ENCODE assay signal across 28 cellular contexts in the genomic region with DNA sequence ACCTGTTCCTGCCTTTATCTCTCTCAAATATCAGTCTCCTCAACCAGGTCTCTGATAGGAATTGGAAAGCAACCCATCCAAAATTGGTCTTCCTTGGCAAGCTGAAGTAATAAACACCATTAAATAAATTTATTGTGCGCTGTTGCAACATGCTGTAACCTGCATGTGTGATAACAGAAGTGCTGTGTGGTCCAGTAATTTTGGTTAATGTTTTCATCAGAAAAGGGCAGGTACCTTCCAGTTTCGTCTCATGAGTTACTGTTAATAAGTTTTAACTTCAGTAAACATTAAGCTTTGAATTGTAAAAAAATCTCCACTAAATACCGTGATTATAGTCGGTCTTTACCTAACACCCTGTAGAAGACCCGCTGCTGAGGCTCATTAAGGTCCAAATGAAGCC.
"Had no signal": no experiment of that assay in that cellular context is flagged by ENCODE, and none has a peak within 500 bp of the region (broad histone marks: within the 10 kb centered on the region; RNA-seq: fewer than 3 reads in every experiment).

No MANE protein-coding gene starts in this region.

- DNase-seq: heart right ventricle; hippocampal formation; left ventricle myocardium inferior; mesendoderm; naive B cell; natural killer cell; nephron progenitor cell; occipital lobe; psoas muscle; right lobe of liver; stimulated activated CD4-positive, alpha-beta T cell treated with anti-CD3 and anti-CD28 coated beads, Interleukin-1b, Interleukin-23, amount 100 ng/mL, for 48 hours; stimulated activated CD4-positive, alpha-beta T cell treated with anti-CD3 and anti-CD28 coated beads, Interleukin-2, amount 100 ng/mL, for 48 hours; stimulated activated CD4-positive, alpha-beta T cell treated with anti-CD3 and anti-CD28 coated beads, Interleukin-4, amount 100 ng/mL, for 4 hours; stimulated activated CD8-positive, alpha-beta memory T cell treated with anti-CD3 and anti-CD28 coated beads, Interleukin-4, amount 100 ng/mL, for 48 hours; stimulated activated naive CD4-positive, alpha-beta T cell treated with Interleukin-2 at 50 U/mL for 16 hours; stimulated activated naive CD8-positive, alpha-beta T cell treated with anti-CD3 and anti-CD28 coated beads, Interleukin-15, amount 100 ng/mL, for 72 hours; substantia nigra; transverse colon; upper lobe of left lung had no signal

- H3K4me3 ChIP-seq: heart right ventricle, left ventricle myocardium inferior, lung, neural progenitor cell, psoas muscle, right atrium auricular region, right lobe of liver, smooth muscle cell, transverse colon, upper lobe of left lung had no signal

- H3K27ac Mint-ChIP-seq: natural killer cell; neural progenitor cell; stimulated activated memory B cell treated with anti-CD40 and anti-IgM and Interleukin-4, amounts not matched to agents 10 μg/mL and 1 μg/mL and 100 μg/mL, for 72 hours; stimulated activated naive CD8-positive, alpha-beta T cell treated with anti-CD3 and anti-CD28 coated beads, Interleukin-15, amount 100 ng/mL, for 72 hours had no signal

- H3K79me2 ChIP-seq: parathyroid adenoma had no signal

- ATAC-seq: heart right ventricle; natural killer cell; psoas muscle; right lobe of liver; stimulated activated memory B cell treated with anti-CD40 and anti-IgM and Interleukin-4, amounts not matched to agents 10 μg/mL and 1 μg/mL and 100 μg/mL, for 72 hours; stimulated activated naive CD8-positive, alpha-beta T cell treated with anti-CD3 and anti-CD28 coated beads, Interleukin-15, amount 100 ng/mL, for 72 hours had no signal

- H3K36me3 Mint-ChIP-seq: natural killer cell; neural progenitor cell; stimulated activated memory B cell treated with anti-CD40 and anti-IgM and Interleukin-4, amounts not matched to agents 10 μg/mL and 1 μg/mL and 100 μg/mL, for 72 hours had no signal

- H2AFZ ChIP-seq: neural progenitor cell, parathyroid adenoma had no signal

- H3K4me1 Mint-ChIP-seq: naive B cell; natural killer cell; stimulated activated memory B cell treated with anti-CD40 and anti-IgM and Interleukin-4, amounts not matched to agents 10 μg/mL and 1 μg/mL and 100 μg/mL, for 72 hours; stimulated activated naive CD8-positive, alpha-beta T cell treated with anti-CD3 and anti-CD28 coated beads, Interleukin-15, amount 100 ng/mL, for 72 hours had no signal

- H3K4me1 ChIP-seq: neural progenitor cell, parathyroid adenoma, psoas muscle, right atrium auricular region, right lobe of liver, transverse colon, upper lobe of left lung had no signal

- H3K27me3 ChIP-seq: heart right ventricle, neural progenitor cell, neutrophil, right atrium auricular region, right lobe of liver, transverse colon, upper lobe of left lung had no signal

- H3K27me3 Mint-ChIP-seq: stimulated activated memory B cell treated with anti-CD40 and anti-IgM and Interleukin-4, amounts not matched to agents 10 μg/mL and 1 μg/mL and 100 μg/mL, for 72 hours; stimulated activated naive CD8-positive, alpha-beta T cell treated with anti-CD3 and anti-CD28 coated beads, Interleukin-15, amount 100 ng/mL, for 72 hours had no signal

- H3K4me3 Mint-ChIP-seq: mesothelial cell of epicardium; natural killer cell; nephron progenitor cell; neural progenitor cell; stimulated activated memory B cell treated with anti-CD40 and anti-IgM and Interleukin-4, amounts not matched to agents 10 μg/mL and 1 μg/mL and 100 μg/mL, for 72 hours; stimulated activated naive CD8-positive, alpha-beta T cell treated with anti-CD3 and anti-CD28 coated beads, Interleukin-15, amount 100 ng/mL, for 72 hours had no signal

- H3K9me3 Mint-ChIP-seq: stimulated activated memory B cell treated with anti-CD40 and anti-IgM and Interleukin-4, amounts not matched to agents 10 μg/mL and 1 μg/mL and 100 μg/mL, for 72 hours had no signal

- H3K36me3 ChIP-seq: heart right ventricle, left ventricle myocardium inferior, neural progenitor cell, neutrophil, right atrium auricular region, right lobe of liver, transverse colon, upper lobe of left lung had no signal

- H3K4me2 ChIP-seq: neural progenitor cell, smooth muscle cell had no signal

- H3K27ac ChIP-seq: heart right ventricle, left ventricle myocardium inferior, neural progenitor cell, neutrophil, parathyroid adenoma, psoas muscle, right atrium auricular region, right lobe of liver, transverse colon, upper lobe of left lung had no signal

- H3K9me3 ChIP-seq: neutrophil, psoas muscle, right lobe of liver, transverse colon had no signal

- H3K9ac ChIP-seq: neural progenitor cell, parathyroid adenoma had no signal

- FAIRE-seq: keratinocyte had no signal
